12 cellular contexts compared by ENCODE assay signal in genomic region chr5:179680780-179681411, GRCh38. TPM values are rescaled to one million over a fixed set of nuclear protein-coding genes. Genes with fewer than 3 reads are reported as not detected.
DNase-seq lines count a peak whose midpoint lies in the region; ATAC-seq and TF ChIP-seq lines count a peak whose summit lies in the region.
"Had no signal": no experiment of that assay in that cellular context is flagged by ENCODE, and none has a peak within 500 bp of the region (broad histone marks: within the 10 kb centered on the region; RNA-seq: fewer than 3 reads in every experiment).

TSS of gene CBY3 (minus strand) at chr5:179681034. CDS start at chr5:179680918, 116 bp downstream.

- H3K9ac ChIP-seq in adipocyte (ENCODE audit: low read length): no peak within 1 kb of the TSS

- intact Hi-C loops in CD4-positive, alpha-beta T cell (cut with DNase I, micrococcal nuclease): loop anchor here in 1 of 2 experiments (10.0 kb wide), 1 partner anchor 224 kb away; the partner anchor contains the start of gene TBC1D9B
- intact Hi-C loops in posterior vena cava (cut with DNase I): no loop called here

- peaks cover 9% of the 10 kb centered on the region for H3K36me3 Mint-ChIP-seq in CD4-positive, alpha-beta T cell (ENCODE audit: low read depth)
- peaks cover 0 to 3% (median 0%) of the 10 kb centered on the region in 3 donors for H3K36me3 Mint-ChIP-seq in naive thymus-derived CD8-positive, alpha-beta T cell

- H3K27ac Mint-ChIP-seq in CD4-positive, alpha-beta T cell: peak within 1 kb of the TSS; percentile 83
- H3K27ac Mint-ChIP-seq in naive thymus-derived CD8-positive, alpha-beta T cell: peak within 1 kb of the TSS; percentile 48 to 93 (median 80)
- H3K27ac Mint-ChIP-seq: endodermal cell had no signal

- no peak for ATAC-seq in CD4-positive, alpha-beta T cell (ENCODE audit: poor library complexity)
- ATAC-seq in naive thymus-derived CD8-positive, alpha-beta T cell: no peak

- H3K36me3 ChIP-seq in adipocyte (ENCODE audit: control insufficient read depth, insufficient read depth, low read length, severe bottlenecking): no peaks in the 10 kb centered on the region

- no peaks in the 10 kb centered on the region for H3K9me3 ChIP-seq in CD4-positive, alpha-beta T cell (ENCODE audit: control insufficient read depth, low read length)
- no peaks in the 10 kb centered on the region for H3K9me3 ChIP-seq in adipocyte (ENCODE audit: control insufficient read depth, low read length)

- H3K27me3 ChIP-seq in CD4-positive, alpha-beta T cell (ENCODE audit: control insufficient read depth, insufficient read depth, low read length): no peaks in the 10 kb centered on the region
- no peaks in the 10 kb centered on the region for H3K27me3 ChIP-seq in adipocyte (replicated peaks; ENCODE audit: control insufficient read depth, insufficient read depth, low read length)

- H3K4me1 ChIP-seq in adipocyte (ENCODE audit: control insufficient read depth, insufficient read depth, low read length): peaks cover 12% of the 10 kb centered on the region

- H3K9me3 Mint-ChIP-seq in CD4-positive, alpha-beta T cell: no peaks in the 10 kb centered on the region
- no peaks in the 10 kb centered on the region for H3K9me3 Mint-ChIP-seq in naive thymus-derived CD8-positive, alpha-beta T cell

- POLR2A ChIA-PET in CD4-positive, alpha-beta T cell (lab: Charles Lee): interaction anchor here (0.5 to 3.3 kb wide), 5 partner anchors 16 to 1455 kb away, joined by 3 to 22 read pairs (median 3); partner anchors contain the start of gene MAML1
- POLR2A ChIA-PET in naive thymus-derived CD8-positive, alpha-beta T cell (lab: Charles Lee): interaction anchor here (0.6 to 4.8 kb wide), 4 partner anchors 15 to 406 kb away, joined by 3 to 39 read pairs (median 20); partner anchors contain the start of genes HNRNPH1 and MAML1

- peaks cover 35% of the 10 kb centered on the region for H3K4me1 Mint-ChIP-seq in CD4-positive, alpha-beta T cell (ENCODE audit: low read depth)
- H3K4me1 Mint-ChIP-seq in naive thymus-derived CD8-positive, alpha-beta T cell: peaks cover 17 to 51% (median 31%) of the 10 kb centered on the region in 4 donors

- TF ChIP-seq CTCF in CD4-positive, alpha-beta T cell (IDR thresholded peaks at IDR 0.05): no peak

- CTCF ChIA-PET in CD4-positive, alpha-beta T cell (lab: Charles Lee): interaction anchor here (1.1 kb wide), 1 partner anchor 82 kb away, joined by 4 read pairs; no protein-coding TSS in a partner anchor

- peak within 1 kb of the TSS; percentile 82 for H3K4me3 Mint-ChIP-seq in CD4-positive, alpha-beta T cell
- H3K4me3 Mint-ChIP-seq in naive thymus-derived CD8-positive, alpha-beta T cell: peak within 1 kb of the TSS; percentile 47 to 86 (median 74)

- DNase-seq in CD4-positive, alpha-beta T cell: no peak
- DNase-seq in HK-2 (ENCODE audit: unreplicated experiment): peak; percentile 22
- peak; percentile 21 for DNase-seq in adipocyte (ENCODE audit: low read depth)
- DNase-seq in naive thymus-derived CD8-positive, alpha-beta T cell: no peak
- DNase-seq in SIG-M5 treated with dmso at 0.1 percent for 504 hours (lab: John Stamatoyannopoulos, UW; ENCODE audit: unreplicated experiment): no peak
- DNase-seq in NCI-H2029 (lab: John Stamatoyannopoulos, UW): no peak
- no peak for DNase-seq in posterior vena cava (ENCODE audit: low spot score)
- DNase-seq in RKO (ENCODE audit: low spot score): no peak
- DNase-seq: endodermal cell; NCI-H1436 treated with DMSO at 0.1 percent for 48 hours; stimulated activated naive CD4-positive, alpha-beta T cell had no signal

- H3K4me3 ChIP-seq in adipocyte (ENCODE audit: low read length): no peak within 1 kb of the TSS

- no peaks in the 10 kb centered on the region for H3K27me3 Mint-ChIP-seq in CD4-positive, alpha-beta T cell
- H3K27me3 Mint-ChIP-seq in naive thymus-derived CD8-positive, alpha-beta T cell: no peaks in the 10 kb centered on the region

- no peak within 1 kb of the TSS for H3K27ac ChIP-seq in CD4-positive, alpha-beta T cell (ENCODE audit: low read depth, low read length)

RNA-seq across cellular contexts. Expression of gene CBY3, which starts in this region (rescaled TPM):
- total RNA-seq in CD4-positive, alpha-beta T cell: under 1 TPM; 0.36 to 0.64 TPM
- total RNA-seq in naive thymus-derived CD8-positive, alpha-beta T cell: under 1 TPM in 1 of 2 experiments, not detected in 1; 0.99 TPM
- under 1 TPM in 2 of 3 donors, not detected in 1; 0.62 to 0.66 TPM for polyA plus RNA-seq in naive thymus-derived CD8-positive, alpha-beta T cell
- not detected for total RNA-seq in posterior vena cava
- total RNA-seq: endodermal cell, myocyte had no signal

Comparison
In these comparisons a context has a peak if more than half of its experiments do, and no peak if none do; other contexts are left out.
1. DNase-seq: peak in HK-2 (single experiment) and adipocyte (single experiment); none in CD4-positive, alpha-beta T cell (0 of 10), naive thymus-derived CD8-positive, alpha-beta T cell (0 of 10), SIG-M5 treated with dmso at 0.1 percent for 504 hours (single experiment), NCI-H2029 (single experiment), posterior vena cava (single experiment) and RKO (single experiment).